ENCODE assay signal across 9 cellular contexts in genomic region chr11:65502852-65503603, GRCh38. TPM values are rescaled to one million over a fixed set of nuclear protein-coding genes. Genes with fewer than 3 reads are reported as not detected.
DNase-seq lines count a peak whose midpoint lies in the region; ATAC-seq, FAIRE-seq and TF ChIP-seq lines count a peak whose summit lies in the region.
"Had no signal": no experiment of that assay in that cellular context is flagged by ENCODE, and none has a peak within 500 bp of the region (broad histone marks: within the 10 kb centered on the region; RNA-seq: fewer than 3 reads in every experiment).

No MANE protein-coding gene starts in this region.

- no peaks in the 10 kb centered on the region for H3K36me3 Mint-ChIP-seq in brain
- no peaks in the 10 kb centered on the region for H3K36me3 Mint-ChIP-seq in stimulated activated effector memory CD8-positive, alpha-beta T cell treated with anti-CD3 and anti-CD28 coated beads, Interleukin-12 subunit alpha, Interleukin-12 subunit beta, amount 100 ng/mL, for 72 hours

- peaks cover 38% of the 10 kb centered on the region for H3K27me3 Mint-ChIP-seq in brain

- H3K27ac ChIP-seq in A549 (peak overlapping the region; percentile 89 to 100), lung (ENCODE audit: low read depth in 1 of 2, low read length in 1 of 2) (peak overlapping the region; percentile 66 to 84)

- peaks cover 12 to 34% of the 10 kb centered on the region in 2 donors for H3K36me3 ChIP-seq in lung (ENCODE audit: control insufficient read depth in 2 of 2, insufficient read depth in 2 of 2, low read length in 2 of 2)

- no peak for TF ChIP-seq RAD21 in A549 (conservative IDR thresholded peaks at IDR 0.05 in 1 of 2, IDR thresholded peaks at IDR 0.05 in 1 of 2)

- no peak overlapping the region for H3K4me3 Mint-ChIP-seq in brain
- no peak overlapping the region for H3K4me3 Mint-ChIP-seq in stimulated activated effector memory CD8-positive, alpha-beta T cell treated with anti-CD3 and anti-CD28 coated beads, Interleukin-12 subunit alpha, Interleukin-12 subunit beta, amount 100 ng/mL, for 72 hours

- peaks cover 12 to 42% (median 21%) of the 10 kb centered on the region in 5 experiments for H3K9me3 Mint-ChIP-seq in brain
- no peaks in the 10 kb centered on the region for H3K9me3 Mint-ChIP-seq in stimulated activated effector memory CD8-positive, alpha-beta T cell treated with anti-CD3 and anti-CD28 coated beads, Interleukin-12 subunit alpha, Interleukin-12 subunit beta, amount 100 ng/mL, for 72 hours

- POLR2A ChIA-PET in A549 (lab: Yijun Ruan, JAX) = interaction anchor here (0.6 to 26.7 kb wide), 6 partner anchors 13 to 81 kb away, joined by 3 to 1006 read pairs (median 449); partner anchors contain the start of gene NEAT1

- TF ChIP-seq CTCF in A549 (IDR thresholded peaks at IDR 0.05) = no peak
- TF ChIP-seq CTCF in brain (conservative IDR thresholded peaks at IDR 0.05) = no peak
- no peak for TF ChIP-seq CTCF in lung (IDR thresholded peaks at IDR 0.05; ENCODE audit: control extremely low read depth, extremely low read depth)

- DNase-seq in A549 (ENCODE audit: low read depth in 1 of 2, low spot score in 1 of 2) (peak in 1 of 2 experiments; percentile 69), HT1080 (ENCODE audit: low read depth) (peak; percentile 50), lung (ENCODE audit: low spot score) (no peak), NCI-H1048 (lab: John Stamatoyannopoulos, UW) (no peak), HTR-8/SVneo (ENCODE audit: insufficient read length, low spot score) (no peak)
- no peak for DNase-seq in stimulated activated effector memory CD8-positive, alpha-beta T cell treated with anti-CD3 and anti-CD28 coated beads, Interleukin-12 subunit alpha, Interleukin-12 subunit beta, amount 100 ng/mL, for 72 hours (ENCODE audit: low spot score in 2 of 2)

- CTCF ChIA-PET in A549 (lab: Yijun Ruan, JAX) = interaction anchor here (0.9 to 30.0 kb wide), 5 partner anchors 11 to 85 kb away, joined by 3 to 947 read pairs (median 3); no protein-coding TSS in a partner anchor

- H3K4me3 ChIP-seq in A549 (peak overlapping the region; percentile 90), lung (peak overlapping the region; percentile 81)

- FAIRE-seq in A549 (lab: Jason Lieb, UNC) (no peak), HTR-8/SVneo (lab: Jason Lieb, UNC) (no peak)
- FAIRE-seq: endometrium had no signal

- no peak for TF ChIP-seq POLR2A in A549 (IDR thresholded peaks at IDR 0.05; ENCODE audit: low read length)
- TF ChIP-seq POLR2A in GM18505 (IDR thresholded peaks at IDR 0.05; ENCODE audit: borderline replicate concordance, extremely low read depth, insufficient read depth, insufficient read length) = no peak

- ATAC-seq in A549 (no peak), lung (ENCODE audit: insufficient read depth, low FRiP score) (no peak), GM18505 (IDR thresholded peaks at IDR 0.05; ENCODE audit: unreplicated experiment) (no peak)
- no peak for ATAC-seq in stimulated activated effector memory CD8-positive, alpha-beta T cell treated with anti-CD3 and anti-CD28 coated beads, Interleukin-12 subunit alpha, Interleukin-12 subunit beta, amount 100 ng/mL, for 72 hours

- H3K4me2 ChIP-seq in A549 = peak overlapping the region; percentile 84

- TF ChIP-seq EP300 in A549 (IDR thresholded peaks at IDR 0.05) = no peak

- H3K27me3 ChIP-seq in lung (ENCODE audit: control insufficient read depth, insufficient read depth) = no peaks in the 10 kb centered on the region

- H3K9me3 ChIP-seq in A549 (no peaks in the 10 kb centered on the region), lung (ENCODE audit: control insufficient read depth in 2 of 2, insufficient read depth in 1 of 2, low read length in 1 of 2) (peaks cover 0 to 3% of the 10 kb centered on the region in 2 donors)

- H3K4me1 Mint-ChIP-seq in brain = peaks cover 25% of the 10 kb centered on the region
- H3K4me1 Mint-ChIP-seq in stimulated activated effector memory CD8-positive, alpha-beta T cell treated with anti-CD3 and anti-CD28 coated beads, Interleukin-12 subunit alpha, Interleukin-12 subunit beta, amount 100 ng/mL, for 72 hours = peaks cover 54% of the 10 kb centered on the region

- H3K27ac Mint-ChIP-seq in brain = peak overlapping the region in 4 of 5 experiments; percentile 90 to 96 (median 92)
- no peak overlapping the region for H3K27ac Mint-ChIP-seq in stimulated activated effector memory CD8-positive, alpha-beta T cell treated with anti-CD3 and anti-CD28 coated beads, Interleukin-12 subunit alpha, Interleukin-12 subunit beta, amount 100 ng/mL, for 72 hours

- H3K4me1 ChIP-seq in A549 = peaks cover 19% of the 10 kb centered on the region
- peaks cover 0 to 2% of the 10 kb centered on the region in 2 donors for H3K4me1 ChIP-seq in lung (ENCODE audit: control insufficient read depth in 2 of 2, insufficient read depth in 2 of 2, low read length in 2 of 2)

- WGBS in A549 (ENCODE audit: missing lambda C conversion rate) = under 1% methylated on average over 6 of the region's 6 CpGs
- 0 to 1% methylated on average over 6 of the region's 6 CpGs for WGBS in lung, 2 donors

TF ChIP-seq in A549, 52 proteins besides CTCF, POLR2A, EP300 and RAD21 (continues in another document):
- TF ChIP-seq FOSL2 (IDR thresholded peaks at IDR 0.05) (no peak), FOSL2 (CRISPR knock-in tag; IDR thresholded peaks at IDR 0.05) (no peak), MAX (IDR thresholded peaks at IDR 0.05) (0 out of 2 replicates have a peak, but pooled peaks have one; percentile 2), SREBF2 (IDR thresholded peaks at IDR 0.05) (no peak), CBX8 (IDR thresholded peaks at IDR 0.05) (no peak), ESRRA (IDR thresholded peaks at IDR 0.05; ENCODE audit: borderline replicate concordance, low read length) (no peak), NPAS2 (CRISPR knock-in tag; IDR thresholded peaks at IDR 0.05; ENCODE audit: borderline replicate concordance) (no peak), GATA3 (IDR thresholded peaks at IDR 0.05; ENCODE audit: borderline replicate concordance) (no peak), EHMT2 (IDR thresholded peaks at IDR 0.05; ENCODE audit: low read depth) (no peak), HOXB13 (CRISPR knock-in tag; IDR thresholded peaks at IDR 0.05; ENCODE audit: low read depth) (no peak), CEBPB (IDR thresholded peaks at IDR 0.05) (peak in 1 of 2 experiments; percentile 50; a peak in 2 of 4 replicates), MAZ (IDR thresholded peaks at IDR 0.05; ENCODE audit: borderline replicate concordance, low read depth, low read length) (no peak), KDM1A (IDR thresholded peaks at IDR 0.05; ENCODE audit: low read depth) (no peak)
- TF ChIP-seq, protein P1, sequence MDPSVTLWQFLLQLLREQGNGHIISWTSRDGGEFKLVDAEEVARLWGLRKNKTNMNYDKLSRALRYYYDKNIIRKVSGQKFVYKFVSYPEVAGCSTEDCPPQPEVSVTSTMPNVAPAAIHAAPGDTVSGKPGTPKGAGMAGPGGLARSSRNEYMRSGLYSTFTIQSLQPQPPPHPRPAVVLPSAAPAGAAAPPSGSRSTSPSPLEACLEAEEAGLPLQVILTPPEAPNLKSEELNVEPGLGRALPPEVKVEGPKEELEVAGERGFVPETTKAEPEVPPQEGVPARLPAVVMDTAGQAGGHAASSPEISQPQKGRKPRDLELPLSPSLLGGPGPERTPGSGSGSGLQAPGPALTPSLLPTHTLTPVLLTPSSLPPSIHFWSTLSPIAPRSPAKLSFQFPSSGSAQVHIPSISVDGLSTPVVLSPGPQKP (IDR thresholded peaks at IDR 0.05; ENCODE audit: low read depth, low read length) = no peak

RNA-seq across cellular contexts. Expression of gene MALAT1, which starts 4.2 kb away (rescaled TPM):
- 1,041 and 1,340 TPM in 2 replicates for polyA plus RNA-seq in A549 (2011; rRNA removed)
- polyA plus RNA-seq in A549 (2012; cell fraction: cytosol; rRNA removed) = 24.8 and 29.0 TPM in 2 replicates
- polyA plus RNA-seq in A549 (2012; cell fraction: nucleus; rRNA removed) = 215 and 608 TPM in 2 replicates
- polyA plus RNA-seq in A549 (2017; fragmentation: RNase III; extraction: RNeasy Plus Mini Kit Qiagen cat#74134 plus additional on column Dnase treatment) = 167 to 203 TPM (median 188 TPM) in 3 replicates
- 10,326 and 11,734 TPM in 2 replicates for polyA minus RNA-seq in A549 (2011; rRNA and poly(A)+ RNA removed)
- total RNA-seq in HT1080 (2014; rRNA removed; shearing (Covaris generic)) = 433 and 571 TPM in 2 replicates
- polyA plus RNA-seq in HT1080 (2015; cell fraction: cytosol; rRNA removed) = 14.7 and 23.6 TPM in 2 replicates
- polyA plus RNA-seq in HT1080 (2015; cell fraction: nucleus; rRNA removed) = 703 and 1,083 TPM in 2 replicates
- polyA plus RNA-seq in brain (ENCODE audit: insufficient read depth, low read depth, low replicate concordance) = 7.1 TPM
- over 10,000 TPM; 10,633 to 48,332 TPM for total RNA-seq in lung
- polyA plus RNA-seq in lung = 1,000 to 10,000 TPM in 1 of 2 donors, 100 to 1,000 TPM in 1; 125 to 2,965 TPM

RNA-seq across cellular contexts. Expression of gene SCYL1, which starts 21.9 kb away (rescaled TPM):
- polyA plus RNA-seq in A549 (2011; rRNA removed) (30.8 and 33.6 TPM in 2 replicates), A549 (2017; fragmentation: RNase III; extraction: RNeasy Plus Mini Kit Qiagen cat#74134 plus additional on column Dnase treatment) (41.8 to 46.8 TPM (median 45.9 TPM) in 3 replicates), brain (ENCODE audit: insufficient read depth, low read depth, low replicate concordance) (81.7 TPM), lung (100 to 1,000 TPM in 1 of 2 donors, 10 to 100 TPM in 1; 79.1 to 107 TPM)
- 88.0 and 105 TPM in 2 replicates for polyA plus RNA-seq in A549 (2012; cell fraction: cytosol; rRNA removed)
- polyA plus RNA-seq in A549 (2012; cell fraction: nucleus; rRNA removed) = 125 and 152 TPM in 2 replicates
- polyA minus RNA-seq in A549 (2011; rRNA and poly(A)+ RNA removed) = 39.1 and 43.6 TPM in 2 replicates
- total RNA-seq in HT1080 (2014; rRNA removed; shearing (Covaris generic)) = 66.6 and 67.0 TPM in 2 replicates
- 50.5 and 57.6 TPM in 2 replicates for polyA plus RNA-seq in HT1080 (2015; cell fraction: cytosol; rRNA removed)
- polyA plus RNA-seq in HT1080 (2015; cell fraction: nucleus; rRNA removed) = 50.7 and 62.7 TPM in 2 replicates
- 10 to 100 TPM; 54.3 to 93.8 TPM for total RNA-seq in lung

RNA-seq across cellular contexts. Expression of gene LTBP3, which starts 55.1 kb away (rescaled TPM):
- polyA plus RNA-seq in A549 (2011; rRNA removed) (28.6 and 39.9 TPM in 2 replicates), A549 (2017; fragmentation: RNase III; extraction: RNeasy Plus Mini Kit Qiagen cat#74134 plus additional on column Dnase treatment) (107 to 134 TPM (median 123 TPM) in 3 replicates), brain (ENCODE audit: insufficient read depth, low read depth, low replicate concordance) (48.9 TPM), lung (10 to 100 TPM; 39.1 to 46.6 TPM)
- 130 and 136 TPM in 2 replicates for polyA plus RNA-seq in A549 (2012; cell fraction: cytosol; rRNA removed)
- 715 and 951 TPM in 2 replicates for polyA plus RNA-seq in A549 (2012; cell fraction: nucleus; rRNA removed)
- 25.4 and 44.5 TPM in 2 replicates for polyA minus RNA-seq in A549 (2011; rRNA and poly(A)+ RNA removed)
- total RNA-seq in HT1080 (2014; rRNA removed; shearing (Covaris generic)) = 6.2 and 6.5 TPM in 2 replicates
- polyA plus RNA-seq in HT1080 (2015; cell fraction: cytosol; rRNA removed) = 157 and 158 TPM in 2 replicates
- 490 and 510 TPM in 2 replicates for polyA plus RNA-seq in HT1080 (2015; cell fraction: nucleus; rRNA removed)
- 100 to 1,000 TPM; 100 to 111 TPM for total RNA-seq in lung
